In genomic region chr4:48683784-48684666, GRCh38 we compare ENCODE assay signal across 9 cellular contexts.
DNase-seq lines count a peak whose midpoint lies in the region; ATAC-seq and TF ChIP-seq lines count a peak whose summit lies in the region.
"Had no signal": no experiment of that assay in that cellular context is flagged by ENCODE, and none has a peak within 500 bp of the region (broad histone marks: within the 10 kb centered on the region; RNA-seq: fewer than 3 reads in every experiment).

No MANE protein-coding gene starts in this region.

- peaks cover 7 to 13% of the 10 kb centered on the region in 2 donors for H3K36me3 Mint-ChIP-seq in CD4-positive, alpha-beta memory T cell

- no peak for DNase-seq in CD4-positive, alpha-beta memory T cell
- DNase-seq in PC-3 (no peak), cerebellum (ENCODE audit: low spot score) (no peak), NCI-H1105 treated with DMSO at 0.1 percent for 48 hours (lab: John Stamatoyannopoulos, UW) (no peak), RKO (ENCODE audit: low spot score) (no peak)
- DNase-seq: CD4-positive, CD25-positive, alpha-beta regulatory T cell had no signal

- peak overlapping the region; percentile 11 to 77 (median 35) for H3K27ac Mint-ChIP-seq in CD4-positive, alpha-beta memory T cell

- no peak overlapping the region for H3K4me2 ChIP-seq in PC-3 (ENCODE audit: low read length)

- peaks cover 27% of the 10 kb centered on the region for H3K79me2 ChIP-seq in PC-3 (ENCODE audit: low read length)

- peak; percentile 74 for ATAC-seq in GM19328 (IDR thresholded peaks at IDR 0.05; ENCODE audit: unreplicated experiment)
- ATAC-seq in HG03060 (IDR thresholded peaks at IDR 0.05; ENCODE audit: low read depth, unreplicated experiment), result peak; percentile 67
- no peak for ATAC-seq in PC-3
- ATAC-seq in HG03439 (IDR thresholded peaks at IDR 0.05; ENCODE audit: unreplicated experiment), result no peak

- no peaks in the 10 kb centered on the region for H3K27me3 Mint-ChIP-seq in CD4-positive, alpha-beta memory T cell
- H3K27me3 Mint-ChIP-seq: CD4-positive, CD25-positive, alpha-beta regulatory T cell had no signal

- no peaks in the 10 kb centered on the region for H3K27me3 ChIP-seq in CD4-positive, alpha-beta memory T cell (ENCODE audit: insufficient read depth, low read length)
- no peaks in the 10 kb centered on the region for H3K27me3 ChIP-seq in PC-3 (ENCODE audit: low read length)

- H3K9ac ChIP-seq in PC-3 (ENCODE audit: low read length), result no peak overlapping the region

- H3K9me3 Mint-ChIP-seq in CD4-positive, alpha-beta memory T cell, result no peaks in the 10 kb centered on the region
- H3K9me3 Mint-ChIP-seq: CD4-positive, CD25-positive, alpha-beta regulatory T cell had no signal

- peak overlapping the region; percentile 8 for H3K27ac ChIP-seq in CD4-positive, alpha-beta memory T cell (ENCODE audit: low read depth, low read length)
- H3K27ac ChIP-seq in PC-3 (ENCODE audit: low read length), result no peak overlapping the region

- no peak overlapping the region for H3K4me3 Mint-ChIP-seq in CD4-positive, alpha-beta memory T cell
- H3K4me3 Mint-ChIP-seq: CD4-positive, CD25-positive, alpha-beta regulatory T cell had no signal

- TF ChIP-seq CTCF in PC-3 (conservative IDR thresholded peaks at IDR 0.05; ENCODE audit: low read depth, low read length), result no peak

- no peak overlapping the region for H2AFZ ChIP-seq in PC-3 (ENCODE audit: low read length)

- intact Hi-C loops in CD4-positive, alpha-beta memory T cell (cut with micrococcal nuclease), result loop anchor here (5.0 kb wide), 1 partner anchor 98 kb away; the partner anchor contains the start of gene FRYL
- intact Hi-C loops in PC-3 (cut with micrococcal nuclease), result loop anchor here (5.0 kb wide), 2 partner anchors 93 to 278 kb away; no protein-coding TSS in a partner anchor

- no peak overlapping the region for H3K4me3 ChIP-seq in CD4-positive, alpha-beta memory T cell (ENCODE audit: low read length in 2 of 2)
- H3K4me3 ChIP-seq in PC-3 (ENCODE audit: low read length), result no peak overlapping the region

- no peaks in the 10 kb centered on the region for H3F3A ChIP-seq in PC-3 (ENCODE audit: low read length, unreplicated experiment)

- H3K9me2 ChIP-seq in PC-3 (replicated peaks; ENCODE audit: low read length), result no peaks in the 10 kb centered on the region

- no peaks in the 10 kb centered on the region for H3K36me3 ChIP-seq in CD4-positive, alpha-beta memory T cell (ENCODE audit: insufficient read depth, low read length)
- H3K36me3 ChIP-seq in PC-3 (ENCODE audit: low read depth, low read length), result no peaks in the 10 kb centered on the region

- H3K4me1 ChIP-seq in CD4-positive, alpha-beta memory T cell (ENCODE audit: insufficient read depth, low read length), result peaks cover 28% of the 10 kb centered on the region
- 0 out of 2 replicates have a peak, but pooled peaks cover 6% of the 10 kb centered on the region for H3K4me1 ChIP-seq in PC-3 (ENCODE audit: insufficient read depth, low read length)

- CTCF ChIA-PET in CD4-positive, alpha-beta memory T cell (lab: Charles Lee; ENCODE audit: partially characterized antibody), result interaction anchor here (0.7 to 1.2 kb wide), 2 partner anchors 8 to 163 kb away, joined by 3 read pairs; no protein-coding TSS in a partner anchor
- CTCF ChIA-PET in PC-3 (lab: Charles Lee), result no interaction called here

- peaks cover 36 to 61% (median 43%) of the 10 kb centered on the region in 4 donors for H3K4me1 Mint-ChIP-seq in CD4-positive, alpha-beta memory T cell

- BruUV-seq in PC-3 (replicated peaks; lab: Mats Ljungman, UMichigan), result TSS peak; percentile 16

- H3K9me3 ChIP-seq in CD4-positive, alpha-beta memory T cell (ENCODE audit: control insufficient read depth in 1 of 2, low read length in 2 of 2), result no peaks in the 10 kb centered on the region
- no peaks in the 10 kb centered on the region for H3K9me3 ChIP-seq in PC-3 (ENCODE audit: low read length)

- POLR2A ChIA-PET in CD4-positive, alpha-beta memory T cell (lab: Charles Lee; ENCODE audit: partially characterized antibody), result no interaction called here
- POLR2A ChIA-PET in PC-3 (lab: Charles Lee; ENCODE audit: unreplicated experiment), result no interaction called here

- no peaks in the 10 kb centered on the region for H4K20me1 ChIP-seq in PC-3 (ENCODE audit: low read length)

Comparison
In these comparisons a context has a peak if more than half of its experiments do, and no peak if none do; other contexts are left out.
1. ATAC-seq: peak in GM19328 (single experiment) and HG03060 (single experiment); none in PC-3 (single experiment) and HG03439 (single experiment).